2 cellular contexts compared by ENCODE assay signal in genomic region chr6:36891153-36891552, GRCh38.
A peak's percentile ranks its signal among the peaks of the same experiment; 100 is the strongest.
TF ChIP-seq lines count a peak whose summit lies in the region.

No MANE protein-coding gene starts in this region.

TF ChIP-seq in HEK293, 187 proteins besides CTCF, POLR2A, EP300 and RAD21:
- TF ChIP-seq ZNF146 (tag by site-specific recombination; IDR thresholded peaks at IDR 0.05) (peak; percentile 94), ZNF580 (tag by site-specific recombination; IDR thresholded peaks at IDR 0.05) (peak; percentile 56; the same call in 1 of the 2 replicates)

TF ChIP-seq in K562, 482 proteins besides CTCF, POLR2A, EP300 and RAD21:
- TF ChIP-seq KAT7 (CRISPR knock-in tag; IDR thresholded peaks at IDR 0.05; ENCODE audit: borderline replicate concordance) (0 out of 2 replicates have a peak, but pooled peaks have one; percentile 53), SMARCA5 (IDR thresholded peaks at IDR 0.05) (peak; percentile 68; the same call in 1 of the 2 replicates), ZNF146 (CRISPR knock-in tag; IDR thresholded peaks at IDR 0.05; ENCODE audit: unreplicated experiment) (peak; percentile 93), NFIC (IDR thresholded peaks at IDR 0.05) (0 out of 2 replicates have a peak, but pooled peaks have one; percentile 8), KDM1A (IDR thresholded peaks at IDR 0.05) (peak; percentile 52 to 75; a peak in 2 of 4 replicates), HDAC2 (IDR thresholded peaks at IDR 0.05) (0 out of 2 replicates have a peak, but pooled peaks have one; percentile 41), BCOR (IDR thresholded peaks at IDR 0.05) (peak; percentile 86)
